In the genomic region with DNA sequence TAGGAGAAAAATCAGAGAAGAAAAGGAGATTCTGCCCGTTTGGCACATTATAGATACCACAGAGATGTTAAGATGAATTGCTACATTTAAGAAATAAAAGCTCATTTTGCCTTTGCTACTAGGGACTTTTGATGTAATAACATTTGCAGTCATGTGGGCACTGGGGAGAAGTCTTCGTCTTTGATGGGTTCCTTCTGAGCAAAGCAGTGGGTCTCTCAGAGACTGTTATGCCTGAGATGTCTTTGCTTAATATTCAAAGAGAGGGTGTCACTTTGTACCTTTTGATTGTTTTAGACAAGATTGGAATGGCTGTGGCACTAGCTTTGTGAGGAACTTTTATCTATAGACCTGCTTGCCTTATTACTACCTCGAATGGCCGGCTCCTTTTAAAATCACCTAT, we compare ENCODE assay signal across 2 cellular contexts.
TF ChIP-seq lines count a peak whose summit lies in the region.

No MANE protein-coding gene starts in this region.

TF ChIP-seq in liver, 16 proteins besides CTCF, POLR2A, EP300 and RAD21:
- TF ChIP-seq RXRA (IDR thresholded peaks at IDR 0.05): no peak
- no peak for TF ChIP-seq EGR1 (IDR thresholded peaks at IDR 0.05; ENCODE audit: low read depth in 2 of 2)
- no peak for TF ChIP-seq ZBTB33 (IDR thresholded peaks at IDR 0.05)
- no peak for TF ChIP-seq HNF4A (conservative IDR thresholded peaks at IDR 0.05)
- no peak for TF ChIP-seq FOXA1 (IDR thresholded peaks at IDR 0.05)
- no peak for TF ChIP-seq REST (IDR thresholded peaks at IDR 0.05)
- TF ChIP-seq MAX (IDR thresholded peaks at IDR 0.05): no peak
- TF ChIP-seq HNF4G (IDR thresholded peaks at IDR 0.05): no peak
- TF ChIP-seq NR2F2 (IDR thresholded peaks at IDR 0.05): no peak

TF ChIP-seq in HepG2, 621 proteins besides CTCF, POLR2A, EP300 and RAD21:
- TF ChIP-seq ZNF543 (CRISPR knock-in tag; IDR thresholded peaks at IDR 0.05) (no peak), ZBTB7A (CRISPR knock-in tag; IDR thresholded peaks at IDR 0.05) (no peak), ADNP (CRISPR knock-in tag; IDR thresholded peaks at IDR 0.05) (no peak), ZNF615 (CRISPR knock-in tag; IDR thresholded peaks at IDR 0.05; ENCODE audit: borderline replicate concordance) (no peak), CREM (IDR thresholded peaks at IDR 0.05) (no peak), CREM (CRISPR knock-in tag; IDR thresholded peaks at IDR 0.05) (no peak), ZNF660 (CRISPR knock-in tag; IDR thresholded peaks at IDR 0.05; ENCODE audit: borderline replicate concordance, low read depth) (no peak), HOXA7 (CRISPR knock-in tag; IDR thresholded peaks at IDR 0.05) (no peak), RERE (CRISPR knock-in tag; IDR thresholded peaks at IDR 0.05; ENCODE audit: low read depth) (no peak), ZNF121 (CRISPR knock-in tag; IDR thresholded peaks at IDR 0.05) (no peak), MYC (CRISPR knock-in tag; IDR thresholded peaks at IDR 0.05; ENCODE audit: borderline replicate concordance) (no peak), ZNF749 (CRISPR knock-in tag; IDR thresholded peaks at IDR 0.05; ENCODE audit: borderline replicate concordance) (no peak), NONO (IDR thresholded peaks at IDR 0.05) (no peak), NONO (CRISPR knock-in tag; conservative IDR thresholded peaks at IDR 0.05) (no peak), ZFYVE20 (CRISPR knock-in tag; IDR thresholded peaks at IDR 0.05; ENCODE audit: borderline replicate concordance, low read depth) (no peak), ZZZ3 (CRISPR knock-in tag; IDR thresholded peaks at IDR 0.05; ENCODE audit: borderline replicate concordance) (no peak), PCBP2 (optimal IDR thresholded peaks at IDR 0.05; ENCODE audit: low read depth, low read length, poor library complexity, severe bottlenecking) (no peak)
- TF ChIP-seq, protein P1, sequence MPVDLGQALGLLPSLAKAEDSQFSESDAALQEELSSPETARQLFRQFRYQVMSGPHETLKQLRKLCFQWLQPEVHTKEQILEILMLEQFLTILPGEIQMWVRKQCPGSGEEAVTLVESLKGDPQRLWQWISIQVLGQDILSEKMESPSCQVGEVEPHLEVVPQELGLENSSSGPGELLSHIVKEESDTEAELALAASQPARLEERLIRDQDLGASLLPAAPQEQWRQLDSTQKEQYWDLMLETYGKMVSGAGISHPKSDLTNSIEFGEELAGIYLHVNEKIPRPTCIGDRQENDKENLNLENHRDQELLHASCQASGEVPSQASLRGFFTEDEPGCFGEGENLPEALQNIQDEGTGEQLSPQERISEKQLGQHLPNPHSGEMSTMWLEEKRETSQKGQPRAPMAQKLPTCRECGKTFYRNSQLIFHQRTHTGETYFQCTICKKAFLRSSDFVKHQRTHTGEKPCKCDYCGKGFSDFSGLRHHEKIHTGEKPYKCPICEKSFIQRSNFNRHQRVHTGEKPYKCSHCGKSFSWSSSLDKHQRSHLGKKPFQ (CRISPR knock-in tag; IDR thresholded peaks at IDR 0.05; ENCODE audit: insufficient replicate concordance): no peak
